19 cellular contexts compared by ENCODE assay signal in the genomic region with DNA sequence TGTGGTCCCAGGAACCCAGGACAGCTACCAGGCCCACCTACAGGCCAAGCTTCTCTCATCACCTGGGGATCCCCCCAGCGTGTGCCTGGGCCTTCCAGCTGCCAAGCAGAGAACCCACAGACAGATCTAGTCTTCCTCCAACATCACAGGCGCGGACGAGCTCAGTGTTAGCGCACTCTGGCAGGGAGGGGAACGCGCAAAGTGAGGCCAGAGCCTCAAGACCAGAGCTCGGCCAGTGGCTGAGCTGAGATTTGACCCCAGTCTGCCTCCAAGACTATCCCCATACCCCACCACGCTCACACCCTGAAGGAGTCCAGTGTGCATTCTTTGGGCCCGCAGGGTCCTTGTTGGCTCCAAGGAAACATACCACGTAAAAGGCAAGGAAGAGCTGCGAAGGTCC. TPM values are rescaled to one million over a fixed set of nuclear protein-coding genes. Genes with fewer than 3 reads are reported as not detected.
DNase-seq lines count a peak whose midpoint lies in the region; ATAC-seq, FAIRE-seq and TF ChIP-seq lines count a peak whose summit lies in the region.
"Had no signal": no experiment of that assay in that cellular context is flagged by ENCODE, and none has a peak within 500 bp of the region (broad histone marks: within the 10 kb centered on the region; RNA-seq: fewer than 3 reads in every experiment).

No MANE protein-coding gene starts in this region.

- H3K27ac Mint-ChIP-seq in T-helper 2 cell treated with Interferon-gamma antibody and Interleukin-4, amounts not matched to agents 5 μg/mL and 100 μg/mL, for 36 hours = peak overlapping the region; percentile 69
- peak overlapping the region in 3 of 5 experiments; percentile 50 to 72 (median 62) for H3K27ac Mint-ChIP-seq in brain
- H3K27ac Mint-ChIP-seq: activated T-helper 17 cell treated with anti-CD3 and anti-CD28 coated beads, Interleukin-2, amount 50 U/mL, for 72 hours; dendritic cell treated with granulocyte-macrophage colony-stimulating factor and Interleukin-4, amounts not matched to agents 40 ng/mL and 50 ng/mL, for 4 days; nephron had no signal

- peak overlapping the region; percentile 6 to 92 (median 76) for H3K4me3 ChIP-seq in gastrocnemius medialis
- H3K4me3 ChIP-seq in HepG2 (replicated peaks in 1 of 3; ENCODE audit: insufficient read depth in 1 of 3, low read depth in 2 of 3, low read length in 3 of 3) = no peak overlapping the region
- H3K4me3 ChIP-seq: thyroid gland had no signal

- no peak overlapping the region for H3K4me2 ChIP-seq in HepG2 (ENCODE audit: low read depth, low read length)

- TF ChIP-seq RAD21 in HepG2 (CRISPR knock-in tag; IDR thresholded peaks at IDR 0.05) = no peak

- H3K4me1 ChIP-seq in gastrocnemius medialis = peaks cover 60 to 63% of the 10 kb centered on the region in 2 donors
- peaks cover 21% of the 10 kb centered on the region for H3K4me1 ChIP-seq in HepG2 (ENCODE audit: insufficient read depth, low read length)

- no TSS peak for BruUV-seq in HepG2 (replicated peaks; lab: Mats Ljungman, UMichigan)

- H3K27ac ChIP-seq in gastrocnemius medialis (peak overlapping the region; percentile 92 to 99 (median 97)), HepG2 (ENCODE audit: extremely low read length, insufficient read depth, low read length) (no peak overlapping the region)
- H3K27ac ChIP-seq: 22Rv1, thyroid gland had no signal

- no peak for ATAC-seq in gastrocnemius medialis
- ATAC-seq in HepG2 = no peak
- ATAC-seq: activated T-helper 17 cell treated with anti-CD3 and anti-CD28 coated beads, Interleukin-2, amount 50 U/mL, for 72 hours; PC-3 had no signal

- H3K9ac ChIP-seq in HepG2 (ENCODE audit: insufficient read depth, low read depth, low read length) = no peak overlapping the region

- TF ChIP-seq EP300 in HepG2 (IDR thresholded peaks at IDR 0.05; ENCODE audit: low read depth in 2 of 2, low read length in 2 of 2) (no peak), HepG2 (CRISPR knock-in tag; IDR thresholded peaks at IDR 0.05; ENCODE audit: borderline replicate concordance) (no peak)

- no peak overlapping the region for H3K4me3 Mint-ChIP-seq in T-helper 2 cell treated with Interferon-gamma antibody and Interleukin-4, amounts not matched to agents 5 μg/mL and 100 μg/mL, for 36 hours
- H3K4me3 Mint-ChIP-seq in brain = no peak overlapping the region
- H3K4me3 Mint-ChIP-seq: activated T-helper 17 cell treated with anti-CD3 and anti-CD28 coated beads, Interleukin-2, amount 50 U/mL, for 72 hours; dendritic cell treated with granulocyte-macrophage colony-stimulating factor and Interleukin-4, amounts not matched to agents 40 ng/mL and 50 ng/mL, for 4 days had no signal

- no peak for FAIRE-seq in HepG2 (lab: Jason Lieb, UNC)

- H4K20me1 ChIP-seq in HepG2 (ENCODE audit: insufficient read depth, low read length) = 0 out of 2 replicates have a peak, but pooled peaks cover 3% of the 10 kb centered on the region

- peaks cover 31% of the 10 kb centered on the region for H3K4me1 Mint-ChIP-seq in T-helper 2 cell treated with Interferon-gamma antibody and Interleukin-4, amounts not matched to agents 5 μg/mL and 100 μg/mL, for 36 hours (ENCODE audit: low read depth)
- peaks cover 50% of the 10 kb centered on the region for H3K4me1 Mint-ChIP-seq in brain

- intact Hi-C loops in gastrocnemius medialis (cut with DNase I; ENCODE audit: low total_unique reads) (loop anchor here (5.0 kb wide), 1 partner anchor 424 kb away; a partner anchor contains a TSS), HepG2 (cut with micrococcal nuclease; ENCODE audit: unreplicated experiment) (no loop called here)

- H3K27me3 ChIP-seq in gastrocnemius medialis (no peaks in the 10 kb centered on the region), HepG2 (ENCODE audit: control insufficient read depth in 1 of 2, insufficient read depth in 2 of 2, low read length in 2 of 2) (no peaks in the 10 kb centered on the region)
- H3K27me3 ChIP-seq: thyroid gland had no signal

- peaks cover 11% of the 10 kb centered on the region for H3K36me3 Mint-ChIP-seq in T-helper 2 cell treated with Interferon-gamma antibody and Interleukin-4, amounts not matched to agents 5 μg/mL and 100 μg/mL, for 36 hours (ENCODE audit: low read depth)
- peaks cover 4% of the 10 kb centered on the region for H3K36me3 Mint-ChIP-seq in brain

- CTCF ChIA-PET in HepG2 (lab: Yijun Ruan, JAX; ENCODE audit: low intra/inter-chr PET ratio, low total read pairs) = no interaction called here

- TF ChIP-seq POLR2A in gastrocnemius medialis (IDR thresholded peaks at IDR 0.05) (no peak), HepG2 (IDR thresholded peaks at IDR 0.05; ENCODE audit: insufficient read depth in 1 of 2, low read depth in 2 of 2, low read length in 2 of 2) (no peak)

- H2AFZ ChIP-seq in HepG2 (ENCODE audit: low read length) = no peak overlapping the region

- peaks cover 0 to 80% of the 10 kb centered on the region in 2 donors for H3K36me3 ChIP-seq in gastrocnemius medialis
- no peaks in the 10 kb centered on the region for H3K36me3 ChIP-seq in HepG2 (replicated peaks in 1 of 2; ENCODE audit: control insufficient read depth in 1 of 2, insufficient read depth in 2 of 2, low read length in 2 of 2)
- H3K36me3 ChIP-seq: thyroid gland had no signal

- 65% methylated on average over 4 of the region's 12 CpGs for WGBS in HepG2 (ENCODE audit: low lambda C conversion rate)

- POLR2A ChIA-PET in HepG2 (lab: Yijun Ruan, JAX) = no interaction called here

- no peak for DNase-seq in T-helper 2 cell treated with Interferon-gamma antibody and Interleukin-4, amounts not matched to agents 5 μg/mL and 100 μg/mL, for 36 hours (ENCODE audit: low spot score)
- no peak for DNase-seq in T-helper 2 cell
- DNase-seq in GM13976 (ENCODE audit: low spot score) = peak; percentile 13
- no peak for DNase-seq in gastrocnemius medialis
- no peak for DNase-seq in DMS 273 treated with DMSO at 0.1 percent for 48 hours (lab: John Stamatoyannopoulos, UW)
- no peak for DNase-seq in stimulated activated CD4-positive, alpha-beta T cell treated with anti-CD3 and anti-CD28 coated beads, Interleukin-4, amount 100 ng/mL, for 4 hours
- no peak for DNase-seq in HepG2 (ENCODE audit: low spot score)
- DNase-seq: KBM-7, mesendoderm, NCI-H1694 treated with DMSO at 0.1 percent for 48 hours, NCI-H774, PC-3, T-helper 9 cell, thyroid gland had no signal

- TF ChIP-seq CTCF in GM13976 (IDR thresholded peaks at IDR 0.05; ENCODE audit: borderline replicate concordance, control extremely low read depth, extremely low read depth, insufficient read depth, missing control alignments) (no peak), brain (conservative IDR thresholded peaks at IDR 0.05) (no peak), gastrocnemius medialis (IDR thresholded peaks at IDR 0.05 in 4 of 5, conservative IDR thresholded peaks at IDR 0.05 in 1 of 5) (no peak), HepG2 (CRISPR knock-in tag; IDR thresholded peaks at IDR 0.05) (no peak)

- H3K79me2 ChIP-seq in HepG2 (ENCODE audit: insufficient read depth, low read length) = no peaks in the 10 kb centered on the region

- no peaks in the 10 kb centered on the region for H3K27me3 Mint-ChIP-seq in T-helper 2 cell treated with Interferon-gamma antibody and Interleukin-4, amounts not matched to agents 5 μg/mL and 100 μg/mL, for 36 hours (ENCODE audit: low read depth)
- H3K27me3 Mint-ChIP-seq in brain = no peaks in the 10 kb centered on the region
- H3K27me3 Mint-ChIP-seq: activated T-helper 17 cell treated with anti-CD3 and anti-CD28 coated beads, Interleukin-2, amount 50 U/mL, for 72 hours had no signal

- no peaks in the 10 kb centered on the region for H3K9me3 Mint-ChIP-seq in T-helper 2 cell treated with Interferon-gamma antibody and Interleukin-4, amounts not matched to agents 5 μg/mL and 100 μg/mL, for 36 hours
- peaks cover 0 to 4% (median 0%) of the 10 kb centered on the region in 5 experiments for H3K9me3 Mint-ChIP-seq in brain
- H3K9me3 Mint-ChIP-seq: activated T-helper 17 cell treated with anti-CD3 and anti-CD28 coated beads, Interleukin-2, amount 50 U/mL, for 72 hours; dendritic cell treated with granulocyte-macrophage colony-stimulating factor and Interleukin-4, amounts not matched to agents 40 ng/mL and 50 ng/mL, for 4 days; nephron had no signal

- H3K9me3 ChIP-seq in gastrocnemius medialis (no peaks in the 10 kb centered on the region), HepG2 (ENCODE audit: low read length) (no peaks in the 10 kb centered on the region)
- H3K9me3 ChIP-seq: thyroid gland had no signal

- in situ Hi-C loops in GM13976 (cut with MboI; ENCODE audit: low sequenced_read_pairs, unreplicated experiment) (loop anchor here (5.0 to 10.0 kb wide), 2 partner anchors 99 to 277 kb away; no protein-coding TSS in a partner anchor), gastrocnemius medialis (cut with MboI; ENCODE audit: low sequenced_read_pairs in 4 of 4) (loop anchor here in 3 of 4 donors (10.0 to 25.0 kb wide), 3 partner anchors 107 to 257 kb away; no protein-coding TSS in a partner anchor), HepG2 (cut with HindIII; ENCODE audit: extremely low pct_ligation_motif_present, low pct_unique_long_range_greater_than_20kb) (loop anchor here (10.0 kb wide), 1 partner anchor 267 kb away; no protein-coding TSS in a partner anchor)

RNA-seq across cellular contexts. Expression of a gene that starts 5.1 kb away (rescaled TPM):
- polyA plus RNA-seq in brain (ENCODE audit: insufficient read depth, low read depth, low replicate concordance) = 66.4 TPM
- 100 to 1,000 TPM; 239 to 437 (median 395) TPM for total RNA-seq in gastrocnemius medialis
- total RNA-seq in HepG2 (2016; rRNA removed; fragmentation: Illumina TruSeq; extraction: Trizol) = 0.87 and 3.4 TPM in 2 replicates
- 0.26 and 0.61 TPM in 2 replicates for total RNA-seq in HepG2 (2016; cell fraction: cytosol; rRNA removed; fragmentation: Illumina TruSeq; extraction: Trizol; ENCODE audit: low read depth)
- 1.0 and 3.1 TPM in 2 replicates for total RNA-seq in HepG2 (2016; cell fraction: insoluble cytoplasmic fraction; rRNA removed; fragmentation: Illumina TruSeq; extraction: Trizol)
- 0.62 and 0.87 TPM in 2 replicates for total RNA-seq in HepG2 (2016; cell fraction: membrane; rRNA removed; fragmentation: Illumina TruSeq; extraction: Trizol)
- total RNA-seq in HepG2 (2016; cell fraction: nucleus; rRNA removed; fragmentation: Illumina TruSeq; extraction: Trizol) = 5.3 and 6.5 TPM in 2 replicates
- 22.1 and 24.8 TPM in 2 replicates for polyA plus RNA-seq in HepG2 (2011; rRNA removed)
- 19.5 and 19.8 TPM in 2 replicates for polyA plus RNA-seq in HepG2 (2011; cell fraction: cytosol; rRNA removed)
- polyA plus RNA-seq in HepG2 (2011; cell fraction: nucleus; rRNA removed) = 43.8 and 44.7 TPM in 2 replicates
- 8.7 and 13.5 TPM in 2 replicates for polyA plus RNA-seq in HepG2 (2012)
- 0.54 TPM in 2 replicates for polyA plus RNA-seq in HepG2 (2016; cell fraction: cytosol; fragmentation: Illumina TruSeq; extraction: Trizol; ENCODE audit: low read depth)
- polyA plus RNA-seq in HepG2 (2016; cell fraction: insoluble cytoplasmic fraction; fragmentation: Illumina TruSeq; extraction: Trizol; ENCODE audit: low read depth) = 1.1 and 1.9 TPM in 2 replicates
- 0.57 and 1.1 TPM in 2 replicates for polyA plus RNA-seq in HepG2 (2016; cell fraction: membrane; fragmentation: Illumina TruSeq; extraction: Trizol; ENCODE audit: low read depth)
- 13.1 and 18.2 TPM in 2 replicates for polyA plus RNA-seq in HepG2 (2016; cell fraction: nucleus; fragmentation: Illumina TruSeq; extraction: Trizol; ENCODE audit: insufficient read depth, low read depth)
- polyA minus RNA-seq in HepG2 (2011; rRNA and poly(A)+ RNA removed; ENCODE audit: low replicate concordance) = 2.2 and 25.7 TPM in 2 replicates
- 5.1 and 9.0 TPM in 2 replicates for polyA minus RNA-seq in HepG2 (2011; cell fraction: cytosol; rRNA and poly(A)+ RNA removed)
- 12.7 and 17.7 TPM in 2 replicates for polyA minus RNA-seq in HepG2 (2011; cell fraction: nucleus; rRNA and poly(A)+ RNA removed)

RNA-seq across cellular contexts. Expression of a gene that starts 12.8 kb away (rescaled TPM):
- polyA plus RNA-seq in brain (ENCODE audit: insufficient read depth, low read depth, low replicate concordance) = 1.8 TPM
- 1 to 10 TPM; 1.7 to 5.2 (median 2.1) TPM for total RNA-seq in gastrocnemius medialis
- total RNA-seq in HepG2 (2016; rRNA removed; fragmentation: Illumina TruSeq; extraction: Trizol) = not detected in 2 replicates
- total RNA-seq in HepG2 (2016; cell fraction: cytosol; rRNA removed; fragmentation: Illumina TruSeq; extraction: Trizol; ENCODE audit: low read depth) = not detected in 2 replicates
- total RNA-seq in HepG2 (2016; cell fraction: insoluble cytoplasmic fraction; rRNA removed; fragmentation: Illumina TruSeq; extraction: Trizol) = 0.04 TPM in 1 of 2 replicates, not detected in the other
- not detected in 2 replicates for total RNA-seq in HepG2 (2016; cell fraction: membrane; rRNA removed; fragmentation: Illumina TruSeq; extraction: Trizol)
- not detected in 2 replicates for total RNA-seq in HepG2 (2016; cell fraction: nucleus; rRNA removed; fragmentation: Illumina TruSeq; extraction: Trizol)
- 0.07 and 0.09 TPM in 2 replicates for polyA plus RNA-seq in HepG2 (2011; rRNA removed)
- 0.13 TPM in 1 of 2 replicates, not detected in the other for polyA plus RNA-seq in HepG2 (2011; cell fraction: cytosol; rRNA removed)
- 0.14 and 0.19 TPM in 2 replicates for polyA plus RNA-seq in HepG2 (2011; cell fraction: nucleus; rRNA removed)
- polyA plus RNA-seq in HepG2 (2012) = 0.05 TPM in 1 of 2 replicates, not detected in the other
- polyA plus RNA-seq in HepG2 (2016; cell fraction: cytosol; fragmentation: Illumina TruSeq; extraction: Trizol; ENCODE audit: low read depth) = not detected in 2 replicates
- not detected in 2 replicates for polyA plus RNA-seq in HepG2 (2016; cell fraction: insoluble cytoplasmic fraction; fragmentation: Illumina TruSeq; extraction: Trizol; ENCODE audit: low read depth)
- not detected in 2 replicates for polyA plus RNA-seq in HepG2 (2016; cell fraction: membrane; fragmentation: Illumina TruSeq; extraction: Trizol; ENCODE audit: low read depth)
- not detected in 2 replicates for polyA plus RNA-seq in HepG2 (2016; cell fraction: nucleus; fragmentation: Illumina TruSeq; extraction: Trizol; ENCODE audit: insufficient read depth, low read depth)
- 0.06 TPM in 1 of 2 replicates, not detected in the other for polyA minus RNA-seq in HepG2 (2011; rRNA and poly(A)+ RNA removed; ENCODE audit: low replicate concordance)
- polyA minus RNA-seq in HepG2 (2011; cell fraction: cytosol; rRNA and poly(A)+ RNA removed) = not detected in 2 replicates
- polyA minus RNA-seq in HepG2 (2011; cell fraction: nucleus; rRNA and poly(A)+ RNA removed) = not detected in 2 replicates

Comparison
In these comparisons a context has a peak if more than half of its experiments do, and no peak if none do; other contexts are left out.
1. H3K4me3 ChIP-seq: peak in gastrocnemius medialis (4 of 4); none in HepG2 (0 of 3).
2. RNA of a gene that starts 5.1 kb away (total RNA-seq): 239 to 437 TPM in gastrocnemius medialis; 0.26 to 6.5 TPM in HepG2; every median in the first group is over 10 times any median in the second.